ENCODE assay signal across 2 cellular contexts in genomic region chr20:24479595-24479994, GRCh38.
TF ChIP-seq lines count a peak whose summit lies in the region.

No MANE protein-coding gene starts in this region.

TF ChIP-seq in H1, 55 proteins besides CTCF, POLR2A, EP300 and RAD21:
- TF ChIP-seq SRF (IDR thresholded peaks at IDR 0.05; ENCODE audit: low read depth, low read length): no peak
- no peak for TF ChIP-seq ASH2L (IDR thresholded peaks at IDR 0.05; ENCODE audit: low read length)
- TF ChIP-seq NRF1 (IDR thresholded peaks at IDR 0.05; ENCODE audit: low read depth, low read length): no peak
- no peak for TF ChIP-seq SIX5 (IDR thresholded peaks at IDR 0.05; ENCODE audit: low read depth, low read length)
- TF ChIP-seq KDM1A (IDR thresholded peaks at IDR 0.05; ENCODE audit: borderline replicate concordance, low read length): no peak
- TF ChIP-seq PHF8 (conservative IDR thresholded peaks at IDR 0.05; ENCODE audit: low read depth, low read length): no peak
- TF ChIP-seq HDAC6 (IDR thresholded peaks at IDR 0.05; ENCODE audit: low read depth, low read length): no peak

TF ChIP-seq in HepG2, 621 proteins besides CTCF, POLR2A, EP300 and RAD21:
- TF ChIP-seq KMT2A (CRISPR knock-in tag; IDR thresholded peaks at IDR 0.05): no peak
- no peak for TF ChIP-seq ZFYVE20 (CRISPR knock-in tag; IDR thresholded peaks at IDR 0.05; ENCODE audit: borderline replicate concordance, low read depth)
- TF ChIP-seq FOXA3 (CRISPR knock-in tag; IDR thresholded peaks at IDR 0.05): no peak
- no peak for TF ChIP-seq PAF1 (CRISPR knock-in tag; IDR thresholded peaks at IDR 0.05)
- no peak for TF ChIP-seq ATAD3A (CRISPR knock-in tag; IDR thresholded peaks at IDR 0.05)
- no peak for TF ChIP-seq ZNF678 (CRISPR knock-in tag; IDR thresholded peaks at IDR 0.05)
- TF ChIP-seq ZNF260 (CRISPR knock-in tag; IDR thresholded peaks at IDR 0.05; ENCODE audit: borderline replicate concordance, low read depth): no peak
- no peak for TF ChIP-seq SP4 (CRISPR knock-in tag; IDR thresholded peaks at IDR 0.05)
TF ChIP-seq in HepG2: peak in this region for 0.
